Comparison of ENCODE assay signal across 11 cellular contexts in genomic region chr4:77827343-77827742, GRCh38. TPM values are rescaled to one million over a fixed set of nuclear protein-coding genes. Genes with fewer than 3 reads are reported as not detected.
DNase-seq lines count a peak whose midpoint lies in the region; ATAC-seq and TF ChIP-seq lines count a peak whose summit lies in the region.
"Had no signal": no experiment of that assay in that cellular context is flagged by ENCODE, and none has a peak within 500 bp of the region (broad histone marks: within the 10 kb centered on the region; RNA-seq: fewer than 3 reads in every experiment).

No MANE protein-coding gene starts in this region.

- TF ChIP-seq CTCF in thyroid gland (IDR thresholded peaks at IDR 0.05) = no peak
- no peak for TF ChIP-seq CTCF in RWPE1 (conservative IDR thresholded peaks at IDR 0.05; ENCODE audit: low read depth)

- H3K27me3 Mint-ChIP-seq in activated naive CD4-positive, alpha-beta T cell treated with anti-CD3 and anti-CD28 coated beads, Interleukin-2, amount 50 U/mL, for 24 hours = no peaks in the 10 kb centered on the region
- no peaks in the 10 kb centered on the region for H3K27me3 Mint-ChIP-seq in activated CD4-positive, alpha-beta memory T cell treated with anti-CD3 and anti-CD28 coated beads for 36 hours

- no peaks in the 10 kb centered on the region for H3K36me3 ChIP-seq in thyroid gland

- H3K4me1 ChIP-seq in thyroid gland = no peaks in the 10 kb centered on the region

- H3K4me3 ChIP-seq in thyroid gland (replicated peaks in 1 of 3) = no peak overlapping the region

- intact Hi-C loops in activated CD4-positive, alpha-beta memory T cell treated with anti-CD3 and anti-CD28 coated beads for 36 hours (cut with micrococcal nuclease) = loop anchor here (10.0 kb wide), 1 partner anchor 753 kb away; the partner anchor contains the start of gene CCNI
- intact Hi-C loops in thyroid gland (cut with DNase I) = no loop called here

- H3K9me3 Mint-ChIP-seq in activated naive CD4-positive, alpha-beta T cell treated with anti-CD3 and anti-CD28 coated beads, Interleukin-2, amount 50 U/mL, for 24 hours = no peaks in the 10 kb centered on the region
- H3K9me3 Mint-ChIP-seq in activated CD4-positive, alpha-beta memory T cell treated with anti-CD3 and anti-CD28 coated beads for 36 hours = no peaks in the 10 kb centered on the region

- H3K9me3 ChIP-seq in thyroid gland = no peaks in the 10 kb centered on the region

- ATAC-seq in HG02943 (IDR thresholded peaks at IDR 0.05; ENCODE audit: low read depth, unreplicated experiment) (peak; percentile 73), GM21737 (IDR thresholded peaks at IDR 0.05; ENCODE audit: unreplicated experiment) (no peak)

- POLR2A ChIA-PET in activated CD4-positive, alpha-beta memory T cell treated with anti-CD3 and anti-CD28 coated beads for 36 hours (lab: Charles Lee) = interaction anchor here (1.5 kb wide), 1 partner anchor 35 kb away, joined by 6 read pairs; the partner anchor contains the start of gene MRPL1
- POLR2A ChIA-PET in RWPE1 (lab: Yijun Ruan, JAX; ENCODE audit: low non-redundant PET) = no interaction called here

- peaks cover 62% of the 10 kb centered on the region for H3K4me1 Mint-ChIP-seq in activated naive CD4-positive, alpha-beta T cell treated with anti-CD3 and anti-CD28 coated beads, Interleukin-2, amount 50 U/mL, for 24 hours
- peaks cover 37% of the 10 kb centered on the region for H3K4me1 Mint-ChIP-seq in activated CD4-positive, alpha-beta memory T cell treated with anti-CD3 and anti-CD28 coated beads for 36 hours (ENCODE audit: low read depth)

- H3K27ac ChIP-seq in thyroid gland (no peak overlapping the region), RWPE1 (no peak overlapping the region)

- peak overlapping the region; percentile 23 for H3K4me3 Mint-ChIP-seq in activated naive CD4-positive, alpha-beta T cell treated with anti-CD3 and anti-CD28 coated beads, Interleukin-2, amount 50 U/mL, for 24 hours
- no peak overlapping the region for H3K4me3 Mint-ChIP-seq in activated CD4-positive, alpha-beta memory T cell treated with anti-CD3 and anti-CD28 coated beads for 36 hours

- H3K36me3 Mint-ChIP-seq in activated naive CD4-positive, alpha-beta T cell treated with anti-CD3 and anti-CD28 coated beads, Interleukin-2, amount 50 U/mL, for 24 hours = no peaks in the 10 kb centered on the region
- no peaks in the 10 kb centered on the region for H3K36me3 Mint-ChIP-seq in activated CD4-positive, alpha-beta memory T cell treated with anti-CD3 and anti-CD28 coated beads for 36 hours

- TF ChIP-seq POLR2A in thyroid gland (IDR thresholded peaks at IDR 0.05) = no peak

- H3K27me3 ChIP-seq in thyroid gland = no peaks in the 10 kb centered on the region

- peak overlapping the region; percentile 85 for H3K27ac Mint-ChIP-seq in activated naive CD4-positive, alpha-beta T cell treated with anti-CD3 and anti-CD28 coated beads, Interleukin-2, amount 50 U/mL, for 24 hours
- peak overlapping the region; percentile 71 for H3K27ac Mint-ChIP-seq in activated CD4-positive, alpha-beta memory T cell treated with anti-CD3 and anti-CD28 coated beads for 36 hours

- DNase-seq in activated naive CD4-positive, alpha-beta T cell (lab: John Stamatoyannopoulos, UW) = no peak
- no peak for DNase-seq in activated CD4-positive, alpha-beta memory T cell treated with anti-CD3 and anti-CD28 coated beads for 36 hours
- no peak for DNase-seq in thyroid gland
- no peak for DNase-seq in stimulated activated CD4-positive, alpha-beta T cell treated with anti-CD3 and anti-CD28 coated beads, Interleukin-4, amount 100 ng/mL, for 24 hours
- no peak for DNase-seq in RWPE1 (ENCODE audit: low spot score)
- DNase-seq: activated gamma-delta T cell; NCI-H510A; stimulated activated CD4-positive, alpha-beta T cell treated with anti-CD3 and anti-CD28 coated beads, Interleukin-15, amount 100 ng/mL, for 24 hours had no signal

- CTCF ChIA-PET in activated CD4-positive, alpha-beta memory T cell treated with anti-CD3 and anti-CD28 coated beads for 36 hours (lab: Charles Lee) = interaction anchor here (1.2 to 1.9 kb wide), 2 partner anchors 9 to 26 kb away, joined by 3 to 4 read pairs; no protein-coding TSS in a partner anchor
- CTCF ChIA-PET in RWPE1 (lab: Yijun Ruan, JAX) = no interaction called here

RNA-seq across cellular contexts. Expression of gene CNOT6L, which starts 8.2 kb away (rescaled TPM):
- 100 to 1,000 TPM; 106 to 111 TPM for total RNA-seq in activated CD4-positive, alpha-beta memory T cell treated with anti-CD3 and anti-CD28 coated beads for 36 hours
- 10 to 100 TPM; 22.5 to 44.2 (median 35.5) TPM for total RNA-seq in thyroid gland

RNA-seq across cellular contexts. Expression of gene MRPL1, which starts 35.3 kb away (rescaled TPM):
- 10 to 100 TPM; 46.2 to 51.1 TPM for total RNA-seq in activated CD4-positive, alpha-beta memory T cell treated with anti-CD3 and anti-CD28 coated beads for 36 hours
- 10 to 100 TPM; 12.1 to 25.9 (median 19.0) TPM for total RNA-seq in thyroid gland
